20 cellular contexts compared by ENCODE assay signal in the genomic region with DNA sequence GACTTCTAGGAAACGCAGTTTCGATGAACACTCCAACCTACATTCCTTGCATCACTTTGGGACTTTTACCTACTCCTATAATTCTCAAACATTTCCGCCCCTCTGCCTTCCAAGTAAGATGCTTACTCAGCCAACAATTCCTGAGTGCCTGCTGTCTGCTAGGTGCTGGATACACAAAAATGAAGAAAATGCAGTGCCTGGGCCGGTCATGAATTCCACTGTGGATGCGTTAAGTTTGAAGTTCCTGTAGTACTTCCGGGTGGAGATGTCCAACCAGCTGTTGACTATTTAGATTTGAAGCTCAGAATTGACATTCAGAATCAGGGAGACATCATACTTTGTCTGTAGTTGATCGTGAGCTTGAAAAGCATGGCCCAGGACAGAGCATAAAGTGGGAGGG.
"Had no signal": no experiment of that assay in that cellular context is flagged by ENCODE, and none has a peak within 500 bp of the region (broad histone marks: within the 10 kb centered on the region; RNA-seq: fewer than 3 reads in every experiment).

No MANE protein-coding gene starts in this region.

- H3K27me3 Mint-ChIP-seq: stimulated activated naive CD8-positive, alpha-beta T cell treated with anti-CD3 and anti-CD28 coated beads, Interleukin-15, Interleukin-2, amounts not matched to agents 100 ng/mL and 50 ng/mL, for 24 hours had no signal

- H3K9me3 ChIP-seq: mucosa of descending colon, ovary, tibial artery had no signal

- H3K4me1 ChIP-seq: foreskin keratinocyte, tibial artery had no signal

- H3K4me3 ChIP-seq: mucosa of descending colon, ovary, smooth muscle cell, tibial artery had no signal

- H3K27ac ChIP-seq: foreskin keratinocyte, ovary, tibial artery had no signal

- DNase-seq: endodermal cell; foreskin keratinocyte; kidney; left cardiac atrium; left ventricle myocardium superior; natural killer cell; nucleus accumbens; ovary; right cardiac atrium; stimulated activated CD4-positive, alpha-beta T cell treated with anti-CD3 and anti-CD28 coated beads, Interleukin-4, amount 100 ng/mL, for 1 hour; stimulated activated CD8-positive, alpha-beta memory T cell treated with anti-CD3 and anti-CD28 coated beads, Interleukin-4, amount 100 ng/mL, for 48 hours; tibial artery had no signal

- H3K9me3 Mint-ChIP-seq: dendritic cell treated with granulocyte-macrophage colony-stimulating factor and Interleukin-4, amounts not matched to agents 40 ng/mL and 50 ng/mL, for 4 days; immature natural killer cell; natural killer cell; neural crest cell; stimulated activated effector memory CD8-positive, alpha-beta T cell treated with anti-CD3 and anti-CD28 coated beads, Interleukin-12 subunit alpha, Interleukin-12 subunit beta, amount 100 ng/mL, for 72 hours; stimulated activated naive CD8-positive, alpha-beta T cell treated with anti-CD3 and anti-CD28 coated beads, Interleukin-15, Interleukin-2, amounts not matched to agents 100 ng/mL and 50 ng/mL, for 24 hours had no signal

- H3K36me3 Mint-ChIP-seq: immature natural killer cell; natural killer cell; stimulated activated effector memory CD8-positive, alpha-beta T cell treated with anti-CD3 and anti-CD28 coated beads, Interleukin-12 subunit alpha, Interleukin-12 subunit beta, amount 100 ng/mL, for 72 hours had no signal

- H3K27ac Mint-ChIP-seq: dendritic cell treated with granulocyte-macrophage colony-stimulating factor and Interleukin-4, amounts not matched to agents 40 ng/mL and 50 ng/mL, for 4 days; endodermal cell; natural killer cell; progenitor cell of endocrine pancreas; stimulated activated effector memory CD8-positive, alpha-beta T cell treated with anti-CD3 and anti-CD28 coated beads, Interleukin-12 subunit alpha, Interleukin-12 subunit beta, amount 100 ng/mL, for 72 hours; stimulated activated naive CD8-positive, alpha-beta T cell treated with anti-CD3 and anti-CD28 coated beads, Interleukin-15, Interleukin-2, amounts not matched to agents 100 ng/mL and 50 ng/mL, for 24 hours had no signal

- H3K27me3 ChIP-seq: ovary had no signal

- ATAC-seq: left cardiac atrium; left ventricle myocardium superior; mucosa of descending colon; stimulated activated effector memory CD8-positive, alpha-beta T cell treated with anti-CD3 and anti-CD28 coated beads, Interleukin-12 subunit alpha, Interleukin-12 subunit beta, amount 100 ng/mL, for 72 hours had no signal

- H3K36me3 ChIP-seq: ovary, tibial artery had no signal

- H3K4me1 Mint-ChIP-seq: immature natural killer cell, natural killer cell had no signal

- H3K4me3 Mint-ChIP-seq: dendritic cell treated with granulocyte-macrophage colony-stimulating factor and Interleukin-4, amounts not matched to agents 40 ng/mL and 50 ng/mL, for 4 days; endodermal cell; immature natural killer cell; natural killer cell; neural crest cell; stimulated activated effector memory CD8-positive, alpha-beta T cell treated with anti-CD3 and anti-CD28 coated beads, Interleukin-12 subunit alpha, Interleukin-12 subunit beta, amount 100 ng/mL, for 72 hours; stimulated activated naive CD8-positive, alpha-beta T cell treated with anti-CD3 and anti-CD28 coated beads, Interleukin-15, Interleukin-2, amounts not matched to agents 100 ng/mL and 50 ng/mL, for 24 hours had no signal
